Comparison of ENCODE assay signal across 8 cellular contexts in the genomic region with DNA sequence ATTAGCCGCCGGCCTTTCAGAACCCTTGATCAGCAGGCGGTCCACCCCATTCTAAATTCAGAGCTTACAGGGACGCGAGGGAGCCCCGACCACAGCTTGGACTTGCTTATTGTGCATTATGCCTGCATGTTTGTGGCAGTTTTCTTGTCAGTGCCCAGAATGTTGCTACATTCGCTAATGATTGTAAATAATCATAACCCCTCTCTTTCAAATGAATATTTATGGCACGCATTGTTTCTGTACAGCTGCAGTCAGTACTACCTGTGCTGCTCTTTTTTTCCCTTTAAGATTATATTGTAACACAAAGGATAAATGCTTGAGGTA. TPM values are rescaled to one million over a fixed set of nuclear protein-coding genes. Genes with fewer than 3 reads are reported as not detected.
A peak's percentile ranks its signal among the peaks of the same experiment; 100 is the strongest.
DNase-seq lines count a peak whose midpoint lies in the region; ATAC-seq and TF ChIP-seq lines count a peak whose summit lies in the region.

No MANE protein-coding gene starts in this region.

- intact Hi-C loops in left ventricle myocardium inferior (cut with micrococcal nuclease) (no loop called here), MCF 10A (cut with micrococcal nuclease) (loop anchor here (1.0 to 10.0 kb wide), 8 partner anchors 36 to 448 kb away; partner anchors contain the start of gene SUGT1)

- TSS peak; percentile 53 for BruUV-seq in MCF 10A (replicated peaks; lab: Mats Ljungman, UMichigan)

- CTCF ChIA-PET in MCF 10A (lab: Yijun Ruan, JAX): interaction anchor here (0.6 to 7.0 kb wide), 49 partner anchors 9 to 1471 kb away, joined by 3 to 291 read pairs (median 4); partner anchors contain the start of gene THSD1

- H3K36me3 Mint-ChIP-seq in MCF 10A (ENCODE audit: insufficient read depth, unreplicated experiment): peaks cover 8% of the 10 kb centered on the region

- peak overlapping the region; percentile 94 for H3K4me3 Mint-ChIP-seq in MCF 10A (ENCODE audit: unreplicated experiment)

- peak overlapping the region; percentile 94 for H3K27ac Mint-ChIP-seq in MCF 10A (ENCODE audit: low read depth, unreplicated experiment)

- peaks cover 18% of the 10 kb centered on the region for H3K4me1 Mint-ChIP-seq in MCF 10A (ENCODE audit: insufficient read depth, unreplicated experiment)

- no peaks in the 10 kb centered on the region for H3K9me3 ChIP-seq in left ventricle myocardium inferior (replicated peaks)
- no peaks in the 10 kb centered on the region for H3K9me3 ChIP-seq in right atrium auricular region
- no peaks in the 10 kb centered on the region for H3K9me3 ChIP-seq in mucosa of rectum (ENCODE audit: control insufficient read depth in 2 of 2, low read length in 2 of 2)

- H3K27ac ChIP-seq in left ventricle myocardium inferior (replicated peaks) (peak overlapping the region; percentile 100), right atrium auricular region (peak overlapping the region in 1 of 2 donors; percentile 97), mucosa of rectum (ENCODE audit: low read depth in 2 of 2, low read length in 2 of 2) (peak overlapping the region in 1 of 2 donors; percentile 98)

- H3K4me3 ChIP-seq in left ventricle myocardium inferior (peak overlapping the region; percentile 95), right atrium auricular region (peak overlapping the region in 1 of 2 donors; percentile 89), mucosa of rectum (ENCODE audit: low read length in 2 of 2) (peak overlapping the region; percentile 22 to 23)

- POLR2A ChIA-PET in MCF 10A (lab: Yijun Ruan, JAX): interaction anchor here (0.6 to 6.0 kb wide), 17 partner anchors 9 to 447 kb away, joined by 3 to 101 read pairs (median 6); partner anchors contain the start of genes SUGT1 and THSD1

- TF ChIP-seq CTCF in left ventricle myocardium inferior (IDR thresholded peaks at IDR 0.05; ENCODE audit: borderline replicate concordance) (no peak), right atrium auricular region (IDR thresholded peaks at IDR 0.05) (peak in 1 of 2 donors; percentile 39), MCF 10A (IDR thresholded peaks at IDR 0.05; ENCODE audit: unreplicated experiment) (no peak)

- peak overlapping the region in 1 of 2 donors; percentile 94 for H3K9ac ChIP-seq in mucosa of rectum (ENCODE audit: low read depth in 1 of 2, low read length in 2 of 2)

- no peaks in the 10 kb centered on the region for H3K27me3 ChIP-seq in left ventricle myocardium inferior (ENCODE audit: low read depth)
- no peaks in the 10 kb centered on the region for H3K27me3 ChIP-seq in right atrium auricular region
- H3K27me3 ChIP-seq in mucosa of rectum (ENCODE audit: control insufficient read depth in 2 of 2, insufficient read depth in 2 of 2, low read length in 2 of 2): no peaks in the 10 kb centered on the region

- H3K4me1 ChIP-seq in left ventricle myocardium inferior (peaks cover 61% of the 10 kb centered on the region), right atrium auricular region (peaks cover 0 to 34% of the 10 kb centered on the region in 2 donors), mucosa of rectum (ENCODE audit: control insufficient read depth in 2 of 2, insufficient read depth in 2 of 2, low read length in 2 of 2) (peaks cover 17 to 24% of the 10 kb centered on the region in 2 donors)

- ATAC-seq in GM21786 (IDR thresholded peaks at IDR 0.05; ENCODE audit: unreplicated experiment) (no peak), GM18873 (IDR thresholded peaks at IDR 0.05; ENCODE audit: low FRiP score, unreplicated experiment) (no peak)

- DNase-seq in left ventricle myocardium inferior (no peak), right atrium auricular region (ENCODE audit: low spot score) (no peak), MCF 10A (ENCODE audit: unreplicated experiment) (no peak), NK-92 (lab: John Stamatoyannopoulos, UW; ENCODE audit: unreplicated experiment) (no peak), globus pallidus (ENCODE audit: low spot score) (no peak)

- H3K27me3 Mint-ChIP-seq in MCF 10A (ENCODE audit: insufficient read depth, unreplicated experiment): no peaks in the 10 kb centered on the region

- peaks cover 5% of the 10 kb centered on the region for H3K36me3 ChIP-seq in left ventricle myocardium inferior
- H3K36me3 ChIP-seq in right atrium auricular region: no peaks in the 10 kb centered on the region
- no peaks in the 10 kb centered on the region for H3K36me3 ChIP-seq in mucosa of rectum (ENCODE audit: control insufficient read depth in 2 of 2, insufficient read depth in 2 of 2, low read length in 2 of 2)

- H3K9me3 Mint-ChIP-seq in MCF 10A (ENCODE audit: unreplicated experiment): no peaks in the 10 kb centered on the region

RNA-seq across cellular contexts. Expression of gene VPS36, which starts 0.3 kb away (rescaled TPM):
- total RNA-seq in left ventricle myocardium inferior (32.3 TPM), right atrium auricular region (10 to 100 TPM; 28.3 to 61.3 TPM), MCF 10A (2022) (42.8 and 43.4 TPM in 2 replicates)

RNA-seq across cellular contexts. Expression of gene CKAP2, which starts 4.5 kb away (rescaled TPM):
- total RNA-seq in left ventricle myocardium inferior (8.2 TPM), right atrium auricular region (1 to 10 TPM; 4.7 to 7.0 TPM), MCF 10A (2022) (37.9 and 50.7 TPM in 2 replicates)

RNA-seq across cellular contexts. Expression of gene THSD1, which starts 44.8 kb away (rescaled TPM):
- 4.2 TPM for total RNA-seq in left ventricle myocardium inferior
- total RNA-seq in right atrium auricular region: 1 to 10 TPM; 6.5 to 7.3 TPM
- 13.3 and 16.7 TPM in 2 replicates for total RNA-seq in MCF 10A (2022)
